ENCODE assay signal across 25 cellular contexts in genomic region chr17:62970617-62971016, GRCh38. TPM values are rescaled to one million over a fixed set of nuclear protein-coding genes. Genes with fewer than 3 reads are reported as not detected.
A peak's percentile ranks its signal among the peaks of the same experiment; 100 is the strongest.
DNase-seq lines count a peak whose midpoint lies in the region; ATAC-seq, FAIRE-seq and TF ChIP-seq lines count a peak whose summit lies in the region.
"Had no signal": no experiment of that assay in that cellular context is flagged by ENCODE, and none has a peak within 500 bp of the region (broad histone marks: within the 10 kb centered on the region; RNA-seq: fewer than 3 reads in every experiment).

No MANE protein-coding gene starts in this region.

- TF ChIP-seq POLR2A in K562 (conservative IDR thresholded peaks at IDR 0.05): no peak

- peak; percentile 11 for DNase-seq in NCI-H748 (lab: John Stamatoyannopoulos, UW; ENCODE audit: unreplicated experiment)
- DNase-seq in NCI-H748 treated with DMSO at 0.1 percent for 48 hours (lab: John Stamatoyannopoulos, UW): no peak
- peak; percentile 68 for DNase-seq in NCI-H526 treated with DMSO at 0.1 percent for 48 hours (lab: John Stamatoyannopoulos, UW)
- no peak for DNase-seq in K562 (ENCODE audit: extremely low read depth in 1 of 4, low spot score in 3 of 4)
- DNase-seq in trophoblast cell: no peak
- DNase-seq in stimulated activated effector memory CD8-positive, alpha-beta T cell treated with anti-CD3 and anti-CD28 coated beads, Interleukin-12 subunit alpha, Interleukin-12 subunit beta, amount 100 ng/mL, for 72 hours (ENCODE audit: low spot score in 2 of 2): no peak
- DNase-seq in DMS153 treated with DMSO at 0.1 percent for 48 hours (lab: John Stamatoyannopoulos, UW; ENCODE audit: unreplicated experiment): no peak
- DNase-seq: 8988T; Calu3; CD8-positive, alpha-beta memory T cell; DMS153; GOT3; Kasumi-1; MM.1S; NCI-H1092; NCI-H1436; NCI-H187 treated with DMSO at 0.1 percent for 48 hours; NCI-H2107; NCI-H510A; Right ventricle myocardium superior had no signal

- no peaks in the 10 kb centered on the region for H4K20me1 ChIP-seq in K562 (replicated peaks; ENCODE audit: control insufficient read depth, insufficient read depth, low read length)

- no peak overlapping the region for H2AFZ ChIP-seq in K562 (ENCODE audit: low read depth, low read length)
- H2AFZ ChIP-seq in trophoblast cell (ENCODE audit: insufficient read depth, low read length, poor library complexity): no peak overlapping the region

- H3K9me3 ChIP-seq in K562 (replicated peaks; ENCODE audit: control insufficient read depth, insufficient read depth, low read depth, low read length) (no peaks in the 10 kb centered on the region), trophoblast cell (ENCODE audit: insufficient read depth, low read depth, low read length) (peaks cover 2% of the 10 kb centered on the region)

- BruUV-seq in K562 (replicated peaks; lab: Mats Ljungman, UMichigan): no TSS peak

- no peaks in the 10 kb centered on the region for H3K9me3 Mint-ChIP-seq in stimulated activated effector memory CD8-positive, alpha-beta T cell treated with anti-CD3 and anti-CD28 coated beads, Interleukin-12 subunit alpha, Interleukin-12 subunit beta, amount 100 ng/mL, for 72 hours
- H3K9me3 Mint-ChIP-seq: CD8-positive, alpha-beta memory T cell had no signal

- H3K9me1 ChIP-seq in K562 (ENCODE audit: control insufficient read depth, insufficient read depth, low read length): no peaks in the 10 kb centered on the region

- no peak for TF ChIP-seq CTCF in K562 (IDR thresholded peaks at IDR 0.05 in 2 of 3, conservative IDR thresholded peaks at IDR 0.05 in 1 of 3; ENCODE audit: insufficient read depth in 2 of 3, low read depth in 1 of 3, low read length in 3 of 3)

- TF ChIP-seq EP300 in K562 (IDR thresholded peaks at IDR 0.05; ENCODE audit: low read length): no peak

- H2BK120ac ChIP-seq in trophoblast cell (ENCODE audit: insufficient read depth, low read length, poor library complexity): no peak overlapping the region

- H3K9ac ChIP-seq in K562 (ENCODE audit: insufficient read depth in 1 of 2, low read depth in 2 of 2, low read length in 2 of 2) (no peak overlapping the region), trophoblast cell (ENCODE audit: low read length) (no peak overlapping the region)

- intact Hi-C loops in K562 (cut with micrococcal nuclease): no loop called here

- H3K27ac Mint-ChIP-seq in stimulated activated effector memory CD8-positive, alpha-beta T cell treated with anti-CD3 and anti-CD28 coated beads, Interleukin-12 subunit alpha, Interleukin-12 subunit beta, amount 100 ng/mL, for 72 hours: no peak overlapping the region
- H3K27ac Mint-ChIP-seq: CD8-positive, alpha-beta memory T cell had no signal

- peaks cover 22% of the 10 kb centered on the region for H3K4me1 Mint-ChIP-seq in stimulated activated effector memory CD8-positive, alpha-beta T cell treated with anti-CD3 and anti-CD28 coated beads, Interleukin-12 subunit alpha, Interleukin-12 subunit beta, amount 100 ng/mL, for 72 hours

- no peak overlapping the region for H4K8ac ChIP-seq in trophoblast cell (ENCODE audit: low read depth, low read length)

- TF ChIP-seq RAD21 in K562 (CRISPR knock-in tag; conservative IDR thresholded peaks at IDR 0.05 in 1 of 2, IDR thresholded peaks at IDR 0.05 in 1 of 2): no peak

- no peak overlapping the region for H3K18ac ChIP-seq in trophoblast cell (ENCODE audit: low read length)

- H3K36me3 ChIP-seq in K562 (ENCODE audit: control insufficient read depth, insufficient read depth, low read length) (no peaks in the 10 kb centered on the region), trophoblast cell (ENCODE audit: control insufficient read depth in 1 of 2, insufficient read depth in 2 of 2, low read length in 2 of 2) (peaks cover 5 to 8% of the 10 kb centered on the region in 2 experiments)

- in situ Hi-C loops in K562 (cut with MboI): loop anchor here (25.0 kb wide), 1 partner anchor 258 kb away; no protein-coding TSS in a partner anchor

- H3K23ac ChIP-seq in trophoblast cell (ENCODE audit: low read length): no peak overlapping the region

- CTCF ChIA-PET in K562 (lab: Yijun Ruan, JAX; ENCODE audit: low intra/inter-chr PET ratio): no interaction called here

- H3K4me3 Mint-ChIP-seq in stimulated activated effector memory CD8-positive, alpha-beta T cell treated with anti-CD3 and anti-CD28 coated beads, Interleukin-12 subunit alpha, Interleukin-12 subunit beta, amount 100 ng/mL, for 72 hours: no peak overlapping the region

- H3K4me2 ChIP-seq in K562 (ENCODE audit: insufficient read depth, low read length) (no peak overlapping the region), trophoblast cell (ENCODE audit: low read length) (no peak overlapping the region)

- H2BK12ac ChIP-seq in trophoblast cell (ENCODE audit: low read length): no peak overlapping the region

- peaks cover 11% of the 10 kb centered on the region in 2 experiments; a peak in 3 of 5 replicates for H3K4me1 ChIP-seq in K562 (replicated peaks in 1 of 2; ENCODE audit: control insufficient read depth in 2 of 2, insufficient read depth in 2 of 2, low read length in 2 of 2)
- H3K4me1 ChIP-seq in trophoblast cell (ENCODE audit: control insufficient read depth in 1 of 2, insufficient read depth in 2 of 2, low read length in 2 of 2): peaks cover 4 to 5% of the 10 kb centered on the region in 2 experiments

- no peak overlapping the region for H2AK5ac ChIP-seq in trophoblast cell (ENCODE audit: low read length)

- H3K79me2 ChIP-seq in K562 (ENCODE audit: control insufficient read depth, insufficient read depth, low read length) (peaks cover 6% of the 10 kb centered on the region; the same call in 2 of the 3 replicates), trophoblast cell (ENCODE audit: control insufficient read depth, insufficient read depth, low read length, poor library complexity) (peaks cover 31% of the 10 kb centered on the region)

- peaks cover 12% of the 10 kb centered on the region for H3K79me1 ChIP-seq in trophoblast cell (ENCODE audit: low read length)

- ATAC-seq in K562 (no peak), esophagus mucosa (no peak)
- no peak for ATAC-seq in stimulated activated effector memory CD8-positive, alpha-beta T cell treated with anti-CD3 and anti-CD28 coated beads, Interleukin-12 subunit alpha, Interleukin-12 subunit beta, amount 100 ng/mL, for 72 hours
- ATAC-seq: HCT116 had no signal

- FAIRE-seq in K562 (lab: Jason Lieb, UNC): no peak
- FAIRE-seq: G401.6, GM12892 had no signal

- no peak overlapping the region for H2BK5ac ChIP-seq in trophoblast cell (ENCODE audit: low read depth, low read length, poor library complexity)

- POLR2A ChIA-PET in K562 (lab: Yijun Ruan, JAX): no interaction called here

- no peak overlapping the region for H3K27ac ChIP-seq in K562 (ENCODE audit: extremely low read depth, low read depth, low read length)
- H3K27ac ChIP-seq in trophoblast cell (ENCODE audit: low read depth, low read length): no peak overlapping the region
- H3K27ac ChIP-seq: C4-2B had no signal

- H3K4ac ChIP-seq in trophoblast cell (ENCODE audit: low read depth, low read length): peak overlapping the region; percentile 75

- no peak overlapping the region for H4K12ac ChIP-seq in trophoblast cell (ENCODE audit: low read depth, low read length)

- H3K27me3 ChIP-seq in K562 (ENCODE audit: control insufficient read depth in 2 of 2, insufficient read depth in 2 of 2, low read length in 2 of 2) (no peaks in the 10 kb centered on the region; a peak in 1 of 5 replicates), trophoblast cell (ENCODE audit: insufficient read depth, low read length) (no peaks in the 10 kb centered on the region)

- H3K36me3 Mint-ChIP-seq in stimulated activated effector memory CD8-positive, alpha-beta T cell treated with anti-CD3 and anti-CD28 coated beads, Interleukin-12 subunit alpha, Interleukin-12 subunit beta, amount 100 ng/mL, for 72 hours: peaks cover 2% of the 10 kb centered on the region

- H3K14ac ChIP-seq in trophoblast cell (ENCODE audit: low read length): no peak overlapping the region

- H4K91ac ChIP-seq in trophoblast cell (ENCODE audit: low read depth, low read length): no peak overlapping the region

- H3K4me3 ChIP-seq in K562: no peak overlapping the region
- no peak overlapping the region for H3K4me3 ChIP-seq in trophoblast cell (ENCODE audit: low read depth, low read length)

TF ChIP-seq in K562, 482 proteins besides CTCF, POLR2A, EP300 and RAD21:
- TF ChIP-seq MAFF (IDR thresholded peaks at IDR 0.05; ENCODE audit: low read length) (peak; percentile 53), ZNF316 (IDR thresholded peaks at IDR 0.05) (peak; percentile 80), C11orf30 (IDR thresholded peaks at IDR 0.05; ENCODE audit: low read depth) (peak; percentile 55), MAFK (IDR thresholded peaks at IDR 0.05; ENCODE audit: low read length) (peak; percentile 40; the same call in 1 of the 2 replicates), ZEB2 (IDR thresholded peaks at IDR 0.05) (no peak), MAFG (tag; conservative IDR thresholded peaks at IDR 0.05) (peak; percentile 43), ZNF41 (CRISPR knock-in tag; conservative IDR thresholded peaks at IDR 0.05) (no peak)
TF ChIP-seq in K562: peak in this region for 5.

RNA-seq across cellular contexts. Expression of gene TANC2, which starts 4.6 kb away (rescaled TPM):
- 71.3 and 82.5 TPM in 2 replicates for total RNA-seq in K562 (2011; cell fraction: chromatin; rRNA removed; ENCODE audit: low replicate concordance)
- total RNA-seq in K562 (2011; cell fraction: nucleolus; rRNA removed): 51.7 and 56.6 TPM in 2 replicates
- total RNA-seq in K562 (2011; cell fraction: nucleoplasm; rRNA removed): 50.4 and 53.1 TPM in 2 replicates
- 2.6 and 4.3 TPM in 2 replicates for total RNA-seq in K562 (2014; rRNA removed)
- 5.7 and 6.0 TPM in 2 replicates for total RNA-seq in K562 (2014; rRNA removed; fragmentation: Illumina TruSeq; extraction: Trizol)
- 6.0 and 6.8 TPM in 2 replicates for total RNA-seq in K562 (2015; rRNA removed; fragmentation: Illumina TruSeq; extraction: Trizol)
- total RNA-seq in K562 (2021): 7.3 and 7.8 TPM in 2 replicates
- 3.2 and 5.3 TPM in 2 replicates for polyA plus RNA-seq in K562 (2011; rRNA removed)
- 3.2 and 3.7 TPM in 2 replicates for polyA plus RNA-seq in K562 (2011; cell fraction: cytosol; rRNA removed)
- 10.2 and 25.1 TPM in 2 replicates for polyA plus RNA-seq in K562 (2011; cell fraction: nucleus; rRNA removed)
- polyA plus RNA-seq in K562 (2012): 4.3 and 4.6 TPM in 2 replicates
- polyA plus RNA-seq in K562 (2014; fragmentation: Illumina TruSeq; extraction: Trizol): 4.5 and 5.5 TPM in 2 replicates
- polyA plus RNA-seq in K562 (2014; fragmentation: Nextera tagmentation; extraction: Ambion mirVana): 1 to 10 TPM in 1 of 2 experiments, under 1 TPM in 1; 0.46 to 1.0 TPM
- 1.1 and 3.2 TPM in 2 replicates for polyA plus RNA-seq in K562 (2014; rRNA removed)
- 39.5 and 46.1 TPM in 2 replicates for polyA minus RNA-seq in K562 (2011; rRNA and poly(A)+ RNA removed)
- 8.1 and 17.5 TPM in 2 replicates for polyA minus RNA-seq in K562 (2011; cell fraction: cytosol; rRNA and poly(A)+ RNA removed)
- 53.3 and 58.4 TPM in 2 replicates for polyA minus RNA-seq in K562 (2011; cell fraction: nucleus; rRNA and poly(A)+ RNA removed)
- 81.0 and 87.7 TPM in 2 replicates for polyA plus RNA-seq in trophoblast cell (2013)
- 28.2 TPM for total RNA-seq in esophagus mucosa

Comparison
In these comparisons a context has a peak if more than half of its experiments do, and no peak if none do; other contexts are left out.
1. DNase-seq: peak in NCI-H748 (single experiment) and NCI-H526 treated with DMSO at 0.1 percent for 48 hours (single experiment); none in NCI-H748 treated with DMSO at 0.1 percent for 48 hours (single experiment), K562 (0 of 4), trophoblast cell (0 of 2), stimulated activated effector memory CD8-positive, alpha-beta T cell treated with anti-CD3 and anti-CD28 coated beads, Interleukin-12 subunit alpha, Interleukin-12 subunit beta, amount 100 ng/mL, for 72 hours (0 of 2) and DMS153 treated with DMSO at 0.1 percent for 48 hours (single experiment).